Comparison of ENCODE assay signal across 1 cellular context in the genomic region with DNA sequence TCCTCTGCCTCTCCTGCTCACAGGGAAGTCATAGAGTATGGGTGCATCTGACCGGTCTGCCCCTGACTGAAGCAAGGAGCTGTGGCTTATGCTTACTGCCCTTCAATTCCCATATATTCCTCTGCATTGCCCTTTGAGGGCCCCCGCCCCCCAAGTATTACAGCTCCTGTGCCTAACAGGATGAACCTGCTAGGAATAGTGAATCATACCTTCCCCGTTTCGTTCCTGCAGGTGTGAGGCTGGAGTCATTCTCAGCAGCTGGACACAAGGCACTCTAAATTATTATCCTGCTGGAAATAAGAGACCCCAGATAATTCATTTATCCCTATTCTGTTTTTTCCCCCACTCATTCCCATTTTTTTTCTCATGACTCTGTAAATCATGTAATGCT.
TF ChIP-seq lines count a peak whose summit lies in the region.

No MANE protein-coding gene starts in this region.

TF ChIP-seq in K562, 482 proteins besides CTCF, POLR2A, EP300 and RAD21:
- TF ChIP-seq HDAC1 (IDR thresholded peaks at IDR 0.05), result no peak
- no peak for TF ChIP-seq PTBP1 (IDR thresholded peaks at IDR 0.05; ENCODE audit: low read depth, low read length)
- TF ChIP-seq, protein P1, sequence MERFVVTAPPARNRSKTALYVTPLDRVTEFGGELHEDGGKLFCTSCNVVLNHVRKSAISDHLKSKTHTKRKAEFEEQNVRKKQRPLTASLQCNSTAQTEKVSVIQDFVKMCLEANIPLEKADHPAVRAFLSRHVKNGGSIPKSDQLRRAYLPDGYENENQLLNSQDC (CRISPR knock-in tag; IDR thresholded peaks at IDR 0.05), result no peak
- no peak for TF ChIP-seq EGR1 (conservative IDR thresholded peaks at IDR 0.05)
